Comparison of ENCODE assay signal across 26 cellular contexts in genomic region chr10:53598914-53599313, GRCh38.
DNase-seq lines count a peak whose midpoint lies in the region; ATAC-seq and TF ChIP-seq lines count a peak whose summit lies in the region.
"Had no signal": no experiment of that assay in that cellular context is flagged by ENCODE, and none has a peak within 500 bp of the region (broad histone marks: within the 10 kb centered on the region; RNA-seq: fewer than 3 reads in every experiment).

No MANE protein-coding gene starts in this region.

- no peaks in the 10 kb centered on the region for H3K36me3 Mint-ChIP-seq in activated T-cell treated with anti-CD3 and anti-CD28 coated beads, Interleukin-2, amount 50 U/mL, for 4 hours (ENCODE audit: insufficient read depth)
- H3K36me3 Mint-ChIP-seq: memory B cell had no signal

- H3K27me3 ChIP-seq in H7 (ENCODE audit: control insufficient read depth, insufficient read depth, low read length) = no peaks in the 10 kb centered on the region
- H3K27me3 ChIP-seq: BLaER1 had no signal

- H3K27ac ChIP-seq in RWPE1 (no peak overlapping the region), mesodermal cell (ENCODE audit: low read depth, low read length, severe bottlenecking) (peak overlapping the region; percentile 85)
- H3K27ac ChIP-seq: BLaER1, gastroesophageal sphincter, prostate gland, skin epidermis had no signal

- H3K4me1 ChIP-seq in mesodermal cell (ENCODE audit: control insufficient read depth, insufficient read depth, low read length, poor library complexity, severe bottlenecking) = peaks cover 17% of the 10 kb centered on the region
- H3K4me1 ChIP-seq: gastroesophageal sphincter, prostate gland had no signal

- ATAC-seq in activated T-cell treated with anti-CD3 and anti-CD28 coated beads, Interleukin-2, amount 50 U/mL, for 4 hours = no peak
- ATAC-seq: gastroesophageal sphincter; K562; natural killer cell treated with Interleukin-12 subunit alpha and Interleukin-12 subunit beta and Interleukin-15 and Interleukin-18, amount 100 ng/mL, for 72 hours had no signal

- H3K4me1 Mint-ChIP-seq in activated T-cell treated with anti-CD3 and anti-CD28 coated beads, Interleukin-2, amount 50 U/mL, for 4 hours (ENCODE audit: low read depth) = no peaks in the 10 kb centered on the region
- H3K4me1 Mint-ChIP-seq: memory B cell had no signal

- no peaks in the 10 kb centered on the region for H3K9me3 ChIP-seq in mesodermal cell (ENCODE audit: control insufficient read depth, low read length)
- H3K9me3 ChIP-seq: BLaER1, gastroesophageal sphincter, prostate gland had no signal

- 0 to 27% methylated on average over 2 of the region's 2 CpGs for WGBS in mesodermal cell (ENCODE audit: insufficient coverage in 2 of 2), 2 experiments

- POLR2A ChIA-PET in RWPE1 (lab: Yijun Ruan, JAX; ENCODE audit: low non-redundant PET) = no interaction called here

- H3K4me3 Mint-ChIP-seq in activated T-cell treated with anti-CD3 and anti-CD28 coated beads, Interleukin-2, amount 50 U/mL, for 4 hours = no peak overlapping the region
- H3K4me3 Mint-ChIP-seq: memory B cell; natural killer cell treated with Interleukin-12 subunit alpha and Interleukin-12 subunit beta and Interleukin-15 and Interleukin-18, amount 100 ng/mL, for 72 hours had no signal

- no peaks in the 10 kb centered on the region for H3K27me3 Mint-ChIP-seq in activated T-cell treated with anti-CD3 and anti-CD28 coated beads, Interleukin-2, amount 50 U/mL, for 4 hours (ENCODE audit: low read depth)
- H3K27me3 Mint-ChIP-seq: memory B cell; natural killer cell treated with Interleukin-12 subunit alpha and Interleukin-12 subunit beta and Interleukin-15 and Interleukin-18, amount 100 ng/mL, for 72 hours had no signal

- no peak for TF ChIP-seq CTCF in RWPE1 (conservative IDR thresholded peaks at IDR 0.05; ENCODE audit: low read depth)

- H3K4me3 ChIP-seq in H7 (ENCODE audit: insufficient read depth, low read depth, low read length) (no peak overlapping the region), mesodermal cell (ENCODE audit: extremely low read depth, insufficient read depth, low read length, poor library complexity, severe bottlenecking) (no peak overlapping the region)
- H3K4me3 ChIP-seq: BLaER1, gastroesophageal sphincter, K562, prostate gland, skin epidermis had no signal

- H3K9me3 Mint-ChIP-seq in activated T-cell treated with anti-CD3 and anti-CD28 coated beads, Interleukin-2, amount 50 U/mL, for 4 hours = no peaks in the 10 kb centered on the region
- H3K9me3 Mint-ChIP-seq: memory B cell had no signal

- H3K36me3 ChIP-seq in H7 (replicated peaks; ENCODE audit: control insufficient read depth, insufficient read depth, low read length) = no peaks in the 10 kb centered on the region
- no peaks in the 10 kb centered on the region for H3K36me3 ChIP-seq in mesodermal cell (ENCODE audit: control insufficient read depth, insufficient read depth, low read length)
- H3K36me3 ChIP-seq: BLaER1, gastroesophageal sphincter, prostate gland had no signal

- peak; percentile 7 for DNase-seq in H7
- DNase-seq in RWPE1 (ENCODE audit: low spot score) = peak; percentile 64
- peak; percentile 33 for DNase-seq in glomerular visceral epithelial cell (ENCODE audit: extremely low spot score)
- no peak for DNase-seq in H4 (ENCODE audit: low spot score)
- DNase-seq in ecto neural progenitor cell (ENCODE audit: low spot score) = no peak
- no peak for DNase-seq in effector CD8-positive, alpha-beta T cell (lab: John Stamatoyannopoulos, UW)
- DNase-seq in activated T-cell treated with anti-CD3 and anti-CD28 coated beads, Interleukin-2, amount 50 U/mL, for 4 hours = no peak
- DNase-seq: activated CD4-positive, alpha-beta T cell treated with anti-CD3 and anti-CD28 coated beads, Interleukin-2, amount 50 U/mL, for 1 hour; activated CD8-positive, alpha-beta memory T cell treated with anti-CD3 and anti-CD28 coated beads, Interleukin-2, amount 50 U/mL, for 48 hours; activated gamma-delta T cell; dermis blood vessel endothelial cell; GDM1; HCEC 1CT; NCI-H1092; NCI-H2081; NCI-H510A treated with DMSO at 0.1 percent for 48 hours; SHP77 treated with DMSO at 0.1 percent for 48 hours; stimulated activated CD4-positive, alpha-beta T cell treated with anti-CD3 and anti-CD28 coated beads, Interleukin-4, amount 100 ng/mL, for 1 hour had no signal

- CTCF ChIA-PET in RWPE1 (lab: Yijun Ruan, JAX) = interaction anchor here (0.6 kb wide), 1 partner anchor 133 kb away, joined by 3 read pairs; no protein-coding TSS in a partner anchor

Comparison
In these comparisons a context has a peak if more than half of its experiments do, and no peak if none do; other contexts are left out.
1. DNase-seq: peak in H7 (single experiment), RWPE1 (single experiment) and glomerular visceral epithelial cell (single experiment); none in H4 (single experiment), ecto neural progenitor cell (single experiment), effector CD8-positive, alpha-beta T cell (single experiment) and activated T-cell treated with anti-CD3 and anti-CD28 coated beads, Interleukin-2, amount 50 U/mL, for 4 hours (single experiment).